11 cellular contexts compared by ENCODE assay signal in the genomic region with DNA sequence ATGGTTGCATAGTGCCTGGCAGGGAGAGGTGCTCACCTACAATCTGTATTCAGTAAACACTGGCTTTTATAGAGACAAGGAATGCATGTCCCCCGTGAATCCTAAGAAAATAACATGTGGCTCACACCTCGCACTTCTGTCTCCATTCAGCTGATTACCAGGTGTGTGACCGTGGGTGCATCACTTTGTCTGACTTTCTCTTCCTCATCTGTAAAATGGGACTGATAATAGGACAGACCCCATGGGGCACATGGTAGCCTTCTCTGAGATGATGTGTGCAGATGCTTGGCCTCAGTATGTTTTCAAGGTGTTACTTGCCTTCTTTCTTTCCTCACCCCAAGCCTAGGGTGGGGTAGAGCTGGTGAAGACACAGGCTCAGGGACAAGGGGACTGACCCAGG. TPM values are rescaled to one million over a fixed set of nuclear protein-coding genes. Genes with fewer than 3 reads are reported as not detected.
A peak's percentile ranks its signal among the peaks of the same experiment; 100 is the strongest.
DNase-seq lines count a peak whose midpoint lies in the region; ATAC-seq, FAIRE-seq and TF ChIP-seq lines count a peak whose summit lies in the region.
"Had no signal": no experiment of that assay in that cellular context is flagged by ENCODE, and none has a peak within 500 bp of the region (broad histone marks: within the 10 kb centered on the region; RNA-seq: fewer than 3 reads in every experiment).

No MANE protein-coding gene starts in this region.

- DNase-seq in GM20000 (ENCODE audit: low spot score) (peak; percentile 37), astrocyte (ENCODE audit: low read depth) (no peak), memory B cell (ENCODE audit: low spot score in 2 of 2) (no peak), SK-N-DZ (ENCODE audit: low spot score) (no peak), NCI-H2029 treated with DMSO at 0.1 percent for 48 hours (lab: John Stamatoyannopoulos, UW) (no peak)
- no peak for DNase-seq in stimulated activated effector memory CD8-positive, alpha-beta T cell treated with anti-CD3 and anti-CD28 coated beads, Interleukin-12 subunit alpha, Interleukin-12 subunit beta, amount 100 ng/mL, for 72 hours (ENCODE audit: low spot score in 2 of 2)
- DNase-seq in activated CD4-positive, alpha-beta T cell treated with anti-CD3 and anti-CD28 coated beads, Interleukin-2, amount 50 U/mL, for 4 hours: no peak
- DNase-seq: activated CD4-positive, alpha-beta memory T cell treated with anti-CD3 and anti-CD28 coated beads for 36 hours; NCI-H1694 had no signal

- ATAC-seq in memory B cell (ENCODE audit: low read depth): peak; percentile 36
- ATAC-seq in stimulated activated effector memory CD8-positive, alpha-beta T cell treated with anti-CD3 and anti-CD28 coated beads, Interleukin-12 subunit alpha, Interleukin-12 subunit beta, amount 100 ng/mL, for 72 hours: no peak
- no peak for ATAC-seq in GM21737 (IDR thresholded peaks at IDR 0.05; ENCODE audit: unreplicated experiment)

- no peaks in the 10 kb centered on the region for H3K27me3 ChIP-seq in astrocyte (ENCODE audit: insufficient read depth, low read length)

- H3K4me1 ChIP-seq in astrocyte (ENCODE audit: insufficient read depth, low read length): peaks cover 82% of the 10 kb centered on the region

- H3K27ac ChIP-seq in astrocyte (ENCODE audit: low read depth, low read length): peak overlapping the region; percentile 94

- H3K4me3 Mint-ChIP-seq in astrocyte (ENCODE audit: unreplicated experiment) (peak overlapping the region; percentile 77), memory B cell (peak overlapping the region; percentile 73)
- H3K4me3 Mint-ChIP-seq in stimulated activated effector memory CD8-positive, alpha-beta T cell treated with anti-CD3 and anti-CD28 coated beads, Interleukin-12 subunit alpha, Interleukin-12 subunit beta, amount 100 ng/mL, for 72 hours: peak overlapping the region; percentile 93
- H3K4me3 Mint-ChIP-seq: activated CD4-positive, alpha-beta memory T cell treated with anti-CD3 and anti-CD28 coated beads for 36 hours had no signal

- TF ChIP-seq CTCF in GM20000 (IDR thresholded peaks at IDR 0.05; ENCODE audit: extremely low read depth, missing control alignments): no peak
- no peak for TF ChIP-seq CTCF in astrocyte (IDR thresholded peaks at IDR 0.05; ENCODE audit: insufficient read depth, low read depth, low read length)

- H3K27me3 Mint-ChIP-seq in astrocyte (ENCODE audit: low read depth, unreplicated experiment) (no peaks in the 10 kb centered on the region), memory B cell (no peaks in the 10 kb centered on the region)

- H2AFZ ChIP-seq in astrocyte (ENCODE audit: low read depth, low read length): no peak overlapping the region

- peak overlapping the region; percentile 87 for H3K4me2 ChIP-seq in astrocyte (ENCODE audit: low read length)

- H3K27ac Mint-ChIP-seq in astrocyte (ENCODE audit: unreplicated experiment) (peak overlapping the region; percentile 69), memory B cell (peak overlapping the region; percentile 96)
- H3K27ac Mint-ChIP-seq in stimulated activated effector memory CD8-positive, alpha-beta T cell treated with anti-CD3 and anti-CD28 coated beads, Interleukin-12 subunit alpha, Interleukin-12 subunit beta, amount 100 ng/mL, for 72 hours: peak overlapping the region; percentile 29
- H3K27ac Mint-ChIP-seq: activated CD4-positive, alpha-beta memory T cell treated with anti-CD3 and anti-CD28 coated beads for 36 hours had no signal

- FAIRE-seq in astrocyte (lab: Jason Lieb, UNC): no peak

- no peaks in the 10 kb centered on the region for H3K36me3 ChIP-seq in astrocyte (ENCODE audit: insufficient read depth, low read length)
- H3K36me3 ChIP-seq: HAP-1 had no signal

- no peaks in the 10 kb centered on the region for H3K9me3 ChIP-seq in astrocyte (ENCODE audit: insufficient read depth, low read depth, low read length)
- H3K9me3 ChIP-seq: HAP-1 had no signal

- H3K36me3 Mint-ChIP-seq in astrocyte (ENCODE audit: low read depth, unreplicated experiment): peaks cover 11% of the 10 kb centered on the region
- peaks cover 14% of the 10 kb centered on the region for H3K36me3 Mint-ChIP-seq in memory B cell
- peaks cover 8% of the 10 kb centered on the region for H3K36me3 Mint-ChIP-seq in stimulated activated effector memory CD8-positive, alpha-beta T cell treated with anti-CD3 and anti-CD28 coated beads, Interleukin-12 subunit alpha, Interleukin-12 subunit beta, amount 100 ng/mL, for 72 hours
- H3K36me3 Mint-ChIP-seq: activated CD4-positive, alpha-beta memory T cell treated with anti-CD3 and anti-CD28 coated beads for 36 hours had no signal

- H3K4me3 ChIP-seq in astrocyte (ENCODE audit: insufficient read depth, low read depth, low read length): no peak overlapping the region
- H3K4me3 ChIP-seq: HAP-1 had no signal

- peaks cover 2% of the 10 kb centered on the region for H3K9me3 Mint-ChIP-seq in astrocyte (ENCODE audit: unreplicated experiment)
- no peaks in the 10 kb centered on the region for H3K9me3 Mint-ChIP-seq in memory B cell
- no peaks in the 10 kb centered on the region for H3K9me3 Mint-ChIP-seq in stimulated activated effector memory CD8-positive, alpha-beta T cell treated with anti-CD3 and anti-CD28 coated beads, Interleukin-12 subunit alpha, Interleukin-12 subunit beta, amount 100 ng/mL, for 72 hours
- H3K9me3 Mint-ChIP-seq: activated CD4-positive, alpha-beta memory T cell treated with anti-CD3 and anti-CD28 coated beads for 36 hours had no signal

- H3K79me2 ChIP-seq in astrocyte (ENCODE audit: insufficient read depth, low read length): peaks cover 97% of the 10 kb centered on the region

- H3K4me1 Mint-ChIP-seq in astrocyte (ENCODE audit: low read depth, unreplicated experiment): peaks cover 55% of the 10 kb centered on the region
- peaks cover 74% of the 10 kb centered on the region for H3K4me1 Mint-ChIP-seq in memory B cell
- H3K4me1 Mint-ChIP-seq in stimulated activated effector memory CD8-positive, alpha-beta T cell treated with anti-CD3 and anti-CD28 coated beads, Interleukin-12 subunit alpha, Interleukin-12 subunit beta, amount 100 ng/mL, for 72 hours: peaks cover 86% of the 10 kb centered on the region

- H4K20me1 ChIP-seq in astrocyte (ENCODE audit: insufficient read depth, low read length): peaks cover 74% of the 10 kb centered on the region

- H3K9ac ChIP-seq in astrocyte (ENCODE audit: low read length): peak overlapping the region; percentile 88

RNA-seq across cellular contexts. Expression of a gene that starts 6.3 kb away (rescaled TPM):
- 151 and 185 TPM in 2 replicates for total RNA-seq in astrocyte
- 24.9 and 31.1 TPM in 2 replicates for polyA plus RNA-seq in SK-N-DZ (2014; cell fraction: cytosol; rRNA removed)
- 15.4 and 23.8 TPM in 2 replicates for polyA plus RNA-seq in SK-N-DZ (2014; cell fraction: nucleus; rRNA removed)

Comparison
In these comparisons a context has a peak if more than half of its experiments do, and no peak if none do; other contexts are left out.
1. H3K27ac Mint-ChIP-seq: peak in every context shown above with its lines; median percentile 96 in memory B cell; 69 in astrocyte; 29 in stimulated activated effector memory CD8-positive, alpha-beta T cell treated with anti-CD3 and anti-CD28 coated beads, Interleukin-12 subunit alpha, Interleukin-12 subunit beta, amount 100 ng/mL, for 72 hours.